In genomic region chr4:76203541-76203940, GRCh38 we compare ENCODE assay signal across 28 cellular contexts. TPM values are rescaled to one million over a fixed set of nuclear protein-coding genes. Genes with fewer than 3 reads are reported as not detected.
DNase-seq lines count a peak whose midpoint lies in the region; ATAC-seq and TF ChIP-seq lines count a peak whose summit lies in the region.
"Had no signal": no experiment of that assay in that cellular context is flagged by ENCODE, and none has a peak within 500 bp of the region (broad histone marks: within the 10 kb centered on the region; RNA-seq: fewer than 3 reads in every experiment).

No MANE protein-coding gene starts in this region.

- H3K4me1 Mint-ChIP-seq in osteocyte (ENCODE audit: unreplicated experiment) (peaks cover 48% of the 10 kb centered on the region), chondrocyte (ENCODE audit: low read depth) (peaks cover 46% of the 10 kb centered on the region)

- peak overlapping the region; percentile 27 for H3K27ac ChIP-seq in left ventricle myocardium inferior (replicated peaks)
- peak overlapping the region; percentile 60 for H3K27ac ChIP-seq in caudate nucleus (ENCODE audit: low read depth, low read length)
- H3K27ac ChIP-seq in urinary bladder (ENCODE audit: low read depth), result peak overlapping the region; percentile 5
- H3K27ac ChIP-seq: A549, spleen had no signal

- H3K4me3 ChIP-seq in left ventricle myocardium inferior, result no peak overlapping the region
- H3K4me3 ChIP-seq in urinary bladder (ENCODE audit: low read depth, low read length), result no peak overlapping the region
- H3K4me3 ChIP-seq: A549, esophagus squamous epithelium, spleen had no signal

- H3K27me3 Mint-ChIP-seq in osteocyte (ENCODE audit: unreplicated experiment) (no peaks in the 10 kb centered on the region), chondrocyte (ENCODE audit: low read depth) (no peaks in the 10 kb centered on the region)
- H3K27me3 Mint-ChIP-seq: effector memory CD8-positive, alpha-beta T cell; progenitor cell of endocrine pancreas had no signal

- H3K27ac Mint-ChIP-seq in osteocyte (ENCODE audit: unreplicated experiment), result no peak overlapping the region
- no peak overlapping the region for H3K27ac Mint-ChIP-seq in chondrocyte (ENCODE audit: unreplicated experiment)
- H3K27ac Mint-ChIP-seq: activated naive CD4-positive, alpha-beta T cell treated with anti-CD3 and anti-CD28 coated beads for 36 hours; progenitor cell of endocrine pancreas had no signal

- ATAC-seq in left ventricle myocardium superior (no peak), HG02763 (IDR thresholded peaks at IDR 0.05; ENCODE audit: unreplicated experiment) (no peak), HG03354 (IDR thresholded peaks at IDR 0.05; ENCODE audit: poor library complexity, severe bottlenecking, unreplicated experiment) (no peak)
- ATAC-seq: A549; activated CD4-positive, CD25-positive, alpha-beta regulatory T cell treated with anti-CD3 and anti-CD28 coated beads, Interleukin-2, amount 50 U/mL, for 24 hours; effector memory CD8-positive, alpha-beta T cell; left lobe of liver; SK-N-SH treated with all-trans-retinoic acid at 6 μM for 48 hours had no signal

- TF ChIP-seq CTCF in left ventricle myocardium inferior (IDR thresholded peaks at IDR 0.05; ENCODE audit: borderline replicate concordance) (no peak), osteocyte (IDR thresholded peaks at IDR 0.05) (no peak), chondrocyte (IDR thresholded peaks at IDR 0.05) (no peak)

- intact Hi-C loops in left ventricle myocardium inferior (cut with micrococcal nuclease), result no loop called here
- intact Hi-C loops in left ventricle myocardium superior (cut with micrococcal nuclease), result no loop called here

- H3K4me3 Mint-ChIP-seq in osteocyte (ENCODE audit: unreplicated experiment) (no peak overlapping the region), chondrocyte (ENCODE audit: unreplicated experiment) (no peak overlapping the region)
- H3K4me3 Mint-ChIP-seq: activated naive CD4-positive, alpha-beta T cell treated with anti-CD3 and anti-CD28 coated beads for 36 hours; effector memory CD8-positive, alpha-beta T cell; neural crest cell had no signal

- no peaks in the 10 kb centered on the region for H3K9me3 ChIP-seq in left ventricle myocardium inferior (replicated peaks)
- H3K9me3 ChIP-seq: A549, esophagus squamous epithelium, spleen had no signal

- H3K36me3 ChIP-seq in left ventricle myocardium inferior (no peaks in the 10 kb centered on the region), urinary bladder (ENCODE audit: insufficient read depth) (no peaks in the 10 kb centered on the region)
- H3K36me3 ChIP-seq: esophagus squamous epithelium, spleen had no signal

- H3K27me3 ChIP-seq in left ventricle myocardium inferior (ENCODE audit: low read depth), result no peaks in the 10 kb centered on the region
- H3K27me3 ChIP-seq: esophagus squamous epithelium, spleen had no signal

- 46% methylated on average over 4 of the region's 4 CpGs for WGBS in urinary bladder

- peaks cover 4% of the 10 kb centered on the region for H3K36me3 Mint-ChIP-seq in osteocyte (ENCODE audit: unreplicated experiment)
- no peaks in the 10 kb centered on the region for H3K36me3 Mint-ChIP-seq in chondrocyte (ENCODE audit: low read depth)

- DNase-seq in left ventricle myocardium inferior (no peak), left ventricle myocardium superior (no peak), caudate nucleus (lab: John Stamatoyannopoulos, UW) (no peak), osteocyte (ENCODE audit: extremely low spot score, unreplicated experiment) (peak; percentile 15), chondrocyte (ENCODE audit: low spot score) (no peak)
- DNase-seq: activated CD8-positive, alpha-beta memory T cell treated with anti-CD3 and anti-CD28 coated beads for 24 hours; activated naive CD4-positive, alpha-beta T cell treated with anti-CD3 and anti-CD28 coated beads for 36 hours; activated T-cell treated with anti-CD3 and anti-CD28 coated beads, Interleukin-2, amount 50 U/mL, for 48 hours; aorta; cerebellar nuclear complex; effector memory CD8-positive, alpha-beta T cell; esophagus squamous epithelium; GDM1; Kasumi-1; NCI-H1092; NCI-H1930; spleen; T1000 had no signal

- peaks cover 90% of the 10 kb centered on the region for H3K4me1 ChIP-seq in left ventricle myocardium inferior
- peaks cover 4% of the 10 kb centered on the region for H3K4me1 ChIP-seq in urinary bladder (ENCODE audit: insufficient read depth)

- H3K9me3 Mint-ChIP-seq in osteocyte (ENCODE audit: unreplicated experiment), result no peaks in the 10 kb centered on the region
- no peaks in the 10 kb centered on the region for H3K9me3 Mint-ChIP-seq in chondrocyte (ENCODE audit: low read depth)
- H3K9me3 Mint-ChIP-seq: activated naive CD4-positive, alpha-beta T cell treated with anti-CD3 and anti-CD28 coated beads for 36 hours; effector memory CD8-positive, alpha-beta T cell; neural crest cell had no signal

RNA-seq across cellular contexts. Expression of gene SCARB2, which starts 10.1 kb away (rescaled TPM):
- total RNA-seq in left ventricle myocardium inferior, result 87.4 TPM
- 91.4 TPM for total RNA-seq in left ventricle myocardium superior
- 179 and 187 TPM in 2 replicates for total RNA-seq in osteocyte
- 271 TPM for total RNA-seq in urinary bladder
- polyA plus RNA-seq in urinary bladder, result 123 TPM
- 145 to 165 TPM (median 155 TPM) in 3 replicates for total RNA-seq in chondrocyte

RNA-seq across cellular contexts. Expression of gene FAM47E, which starts 48.0 kb away (rescaled TPM):
- 3.0 TPM for total RNA-seq in left ventricle myocardium inferior
- total RNA-seq in left ventricle myocardium superior, result 2.4 TPM
- 0.55 and 0.70 TPM in 2 replicates for total RNA-seq in osteocyte
- total RNA-seq in urinary bladder, result 4.0 TPM
- polyA plus RNA-seq in urinary bladder, result 1.7 TPM
- 0.73 to 1.2 TPM (median 0.92 TPM) in 3 replicates for total RNA-seq in chondrocyte
- total RNA-seq: activated naive CD4-positive, alpha-beta T cell treated with anti-CD3 and anti-CD28 coated beads for 36 hours; HT1080 had no signal

RNA-seq across cellular contexts. Expression of gene NUP54, which starts 55.3 kb away (rescaled TPM):
- total RNA-seq in left ventricle myocardium inferior (18.0 TPM), left ventricle myocardium superior (17.3 TPM), osteocyte (36.7 and 37.8 TPM in 2 replicates), urinary bladder (94.5 TPM), chondrocyte (26.1 to 41.5 TPM (median 27.3 TPM) in 3 replicates)
- 25.1 TPM for polyA plus RNA-seq in urinary bladder

Comparison
In these comparisons a context has a peak if more than half of its experiments do, and no peak if none do; other contexts are left out.
1. H3K27ac ChIP-seq: peak in every context shown above with its lines; median percentile 60 in caudate nucleus; 27 in left ventricle myocardium inferior; 5 in urinary bladder.